1 cellular context compared by ENCODE assay signal in genomic region chr9:131334568-131335105, GRCh38.
TF ChIP-seq lines count a peak whose summit lies in the region.

No MANE protein-coding gene starts in this region.

TF ChIP-seq in HepG2, 621 proteins besides CTCF, POLR2A, EP300 and RAD21:
- no peak for TF ChIP-seq ARID3A (IDR thresholded peaks at IDR 0.05; ENCODE audit: low read depth, low read length)
- TF ChIP-seq FOXM1 (CRISPR knock-in tag; IDR thresholded peaks at IDR 0.05), result no peak
- TF ChIP-seq ZBTB4 (CRISPR knock-in tag; IDR thresholded peaks at IDR 0.05; ENCODE audit: borderline replicate concordance), result no peak
- no peak for TF ChIP-seq ZNF552 (CRISPR knock-in tag; IDR thresholded peaks at IDR 0.05; ENCODE audit: borderline replicate concordance)
- TF ChIP-seq ZNF34 (CRISPR knock-in tag; IDR thresholded peaks at IDR 0.05; ENCODE audit: borderline replicate concordance), result no peak
- TF ChIP-seq ZNF460 (CRISPR knock-in tag; IDR thresholded peaks at IDR 0.05; ENCODE audit: borderline replicate concordance), result no peak
- no peak for TF ChIP-seq MTF2 (CRISPR knock-in tag; IDR thresholded peaks at IDR 0.05; ENCODE audit: borderline replicate concordance)
- no peak for TF ChIP-seq ZNF333 (CRISPR knock-in tag; IDR thresholded peaks at IDR 0.05; ENCODE audit: borderline replicate concordance)
- TF ChIP-seq MXD3 (CRISPR knock-in tag; IDR thresholded peaks at IDR 0.05), result no peak
- no peak for TF ChIP-seq FLYWCH1 (CRISPR knock-in tag; IDR thresholded peaks at IDR 0.05)
- TF ChIP-seq ZNF619 (CRISPR knock-in tag; IDR thresholded peaks at IDR 0.05), result no peak
- TF ChIP-seq ZNF256 (CRISPR knock-in tag; conservative IDR thresholded peaks at IDR 0.05), result no peak
